Comparison of ENCODE assay signal across 2 cellular contexts in genomic region chr12:25958254-25959068, GRCh38.
A peak's percentile ranks its signal among the peaks of the same experiment; 100 is the strongest.
TF ChIP-seq lines count a peak whose summit lies in the region.

Gene RASSF8 (plus strand): TSS chr12:25958682. CDS start chr12:26055344, 96,662 bp downstream.

TF ChIP-seq in HEK293, 187 proteins besides CTCF, POLR2A, EP300 and RAD21 (continued from another document and continues in another):
- TF ChIP-seq TSHZ1 (tag by site-specific recombination; IDR thresholded peaks at IDR 0.05; ENCODE audit: borderline replicate concordance) (no peak), ZNF843 (tag by site-specific recombination; IDR thresholded peaks at IDR 0.05) (no peak), ZNF624 (tag by site-specific recombination; IDR thresholded peaks at IDR 0.05) (no peak), ZNF510 (tag by site-specific recombination; IDR thresholded peaks at IDR 0.05; ENCODE audit: insufficient replicate concordance) (peak; percentile 7), ZNF561 (tag by site-specific recombination; IDR thresholded peaks at IDR 0.05; ENCODE audit: borderline replicate concordance) (peak; percentile 79; the same call in 1 of the 2 replicates), ZNF221 (tag by site-specific recombination; IDR thresholded peaks at IDR 0.05; ENCODE audit: borderline replicate concordance) (no peak), ZBTB8A (tag by site-specific recombination; IDR thresholded peaks at IDR 0.05) (peak; percentile 59; the same call in 1 of the 2 replicates), IKZF3 (tag by site-specific recombination; IDR thresholded peaks at IDR 0.05) (no peak), ZNF48 (tag by site-specific recombination; IDR thresholded peaks at IDR 0.05) (no peak), ZNF776 (tag by site-specific recombination; IDR thresholded peaks at IDR 0.05; ENCODE audit: borderline replicate concordance) (no peak), ZNF529 (tag by site-specific recombination; IDR thresholded peaks at IDR 0.05; ENCODE audit: insufficient replicate concordance) (no peak), ZNF266 (tag by site-specific recombination; IDR thresholded peaks at IDR 0.05; ENCODE audit: low read depth) (no peak), ZNF184 (tag by site-specific recombination; IDR thresholded peaks at IDR 0.05) (peak; percentile 52; the same call in 1 of the 2 replicates), ZNF202 (tag by site-specific recombination; IDR thresholded peaks at IDR 0.05; ENCODE audit: borderline replicate concordance) (no peak), ZNF660 (tag by site-specific recombination; IDR thresholded peaks at IDR 0.05) (peak; percentile 67; the same call in 1 of the 2 replicates), SP3 (tag by site-specific recombination; IDR thresholded peaks at IDR 0.05) (no peak), SCRT2 (tag by site-specific recombination; IDR thresholded peaks at IDR 0.05) (no peak), ZNF341 (tag by site-specific recombination; IDR thresholded peaks at IDR 0.05; ENCODE audit: low read depth) (no peak), ZFHX2 (tag by site-specific recombination; conservative IDR thresholded peaks at IDR 0.05) (no peak), ZFP69B (tag by site-specific recombination; IDR thresholded peaks at IDR 0.05) (peak; percentile 97), ZNF132 (tag by site-specific recombination; IDR thresholded peaks at IDR 0.05; ENCODE audit: borderline replicate concordance) (no peak), TRIM28 (IDR thresholded peaks at IDR 0.05; ENCODE audit: borderline replicate concordance, low read length) (no peak), ZNF596 (tag by site-specific recombination; IDR thresholded peaks at IDR 0.05) (0 out of 2 replicates have a peak, but pooled peaks have one; percentile 13), ZNF76 (tag by site-specific recombination; IDR thresholded peaks at IDR 0.05; ENCODE audit: borderline replicate concordance, low read depth) (peak; percentile 24; the same call in 1 of the 2 replicates), FEZF1 (tag by site-specific recombination; IDR thresholded peaks at IDR 0.05) (no peak), SP2 (tag by site-specific recombination; IDR thresholded peaks at IDR 0.05) (no peak), ZNF518A (tag by site-specific recombination; conservative IDR thresholded peaks at IDR 0.05; ENCODE audit: low read depth) (no peak), ZBTB20 (tag by site-specific recombination; IDR thresholded peaks at IDR 0.05) (no peak)

TF ChIP-seq in WTC11, 78 proteins besides CTCF, POLR2A, EP300 and RAD21 (continued from another document and continues in another):
- TF ChIP-seq ZNF532 (CRISPR knock-in tag; IDR thresholded peaks at IDR 0.05; ENCODE audit: borderline replicate concordance) (no peak), AR (CRISPR knock-in tag; IDR thresholded peaks at IDR 0.05) (no peak), GRHL2 (CRISPR knock-in tag; IDR thresholded peaks at IDR 0.05; ENCODE audit: insufficient replicate concordance, severe bottlenecking) (no peak), ZBTB21 (CRISPR knock-in tag; IDR thresholded peaks at IDR 0.05; ENCODE audit: borderline replicate concordance) (no peak), JUN (CRISPR knock-in tag; IDR thresholded peaks at IDR 0.05) (peak; percentile 23; the same call in 1 of the 2 replicates), ATF6 (CRISPR knock-in tag; IDR thresholded peaks at IDR 0.05) (no peak), ZNF416 (CRISPR knock-in tag; IDR thresholded peaks at IDR 0.05) (no peak), ATF3 (CRISPR knock-in tag; conservative IDR thresholded peaks at IDR 0.05) (no peak), ZNF121 (CRISPR knock-in tag; IDR thresholded peaks at IDR 0.05) (no peak), JAZF1 (CRISPR knock-in tag; IDR thresholded peaks at IDR 0.05) (no peak), ATF1 (CRISPR knock-in tag; IDR thresholded peaks at IDR 0.05) (no peak), ZSCAN18 (CRISPR knock-in tag; IDR thresholded peaks at IDR 0.05) (no peak), PREB (CRISPR knock-in tag; IDR thresholded peaks at IDR 0.05; ENCODE audit: borderline replicate concordance) (no peak), RELA (CRISPR knock-in tag; IDR thresholded peaks at IDR 0.05; ENCODE audit: borderline replicate concordance) (0 out of 2 replicates have a peak, but pooled peaks have one; percentile 37), ELF4 (CRISPR knock-in tag; IDR thresholded peaks at IDR 0.05; ENCODE audit: low read depth) (0 out of 2 replicates have a peak, but pooled peaks have one; percentile 39), TP53 (CRISPR knock-in tag; IDR thresholded peaks at IDR 0.05) (no peak), GTF2I (CRISPR knock-in tag; conservative IDR thresholded peaks at IDR 0.05) (no peak), GABPB1 (CRISPR knock-in tag; IDR thresholded peaks at IDR 0.05) (no peak), SMAD4 (CRISPR knock-in tag; IDR thresholded peaks at IDR 0.05) (no peak), ZBTB43 (CRISPR knock-in tag; IDR thresholded peaks at IDR 0.05) (no peak), OVOL2 (CRISPR knock-in tag; IDR thresholded peaks at IDR 0.05; ENCODE audit: borderline replicate concordance) (no peak), KAT7 (CRISPR knock-in tag; IDR thresholded peaks at IDR 0.05; ENCODE audit: borderline replicate concordance) (0 out of 2 replicates have a peak, but pooled peaks have one; percentile 21), ZNF425 (CRISPR knock-in tag; conservative IDR thresholded peaks at IDR 0.05) (no peak), TCF7 (CRISPR knock-in tag; IDR thresholded peaks at IDR 0.05; ENCODE audit: low read depth) (peak; percentile 5; the same call in 1 of the 2 replicates), FOXJ3 (CRISPR knock-in tag; IDR thresholded peaks at IDR 0.05; ENCODE audit: borderline replicate concordance) (no peak), E2F5 (CRISPR knock-in tag; IDR thresholded peaks at IDR 0.05) (no peak)
